28 cellular contexts compared by ENCODE assay signal in the genomic region with DNA sequence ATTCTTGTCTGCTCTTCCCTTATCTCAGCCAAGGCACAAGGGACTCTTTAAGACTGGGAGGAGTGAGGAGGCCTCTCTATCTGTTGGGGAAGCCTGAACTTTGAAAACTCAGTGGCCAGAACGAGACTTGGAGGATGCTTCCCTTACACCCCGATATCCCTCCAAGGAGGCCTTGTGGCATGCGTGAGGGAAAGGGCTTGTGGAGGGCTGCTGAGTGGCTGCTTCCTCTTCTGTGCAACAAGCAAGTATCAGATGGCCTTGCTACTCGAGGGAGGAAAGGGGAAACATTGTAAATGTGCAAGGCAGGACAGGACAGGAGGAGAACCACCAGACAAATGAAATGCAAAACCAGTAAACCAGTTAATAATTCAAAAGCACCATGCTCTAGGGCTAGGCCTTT.
"Had no signal": no experiment of that assay in that cellular context is flagged by ENCODE, and none has a peak within 500 bp of the region (broad histone marks: within the 10 kb centered on the region; RNA-seq: fewer than 3 reads in every experiment).

No MANE protein-coding gene starts in this region.

- H3K27ac Mint-ChIP-seq: activated naive CD8-positive, alpha-beta T cell; activated T-helper 2 cell treated with anti-CD3 and anti-CD28 coated beads, Interferon-gamma antibody, Interleukin-2, Interleukin-4, amounts not matched to agents 10 μg/mL and 5 μg/mL and 100 μg/mL, durations not matched to agents 14 hours and 24 hours and 36 hours; effector memory CD8-positive, alpha-beta T cell; memory B cell; T-cell; T-helper 2 cell treated with Interferon-gamma antibody and Interleukin-4, amounts not matched to agents 5 μg/mL and 100 μg/mL, for 36 hours; type B pancreatic cell; WTC11 had no signal

- ATAC-seq: activated T-cell treated with anti-CD3 and anti-CD28 coated beads, Interleukin-2, amount 50 U/mL, for 4 hours; effector memory CD8-positive, alpha-beta T cell; mucosa of descending colon; T-cell; WTC11 had no signal

- H3K27ac ChIP-seq: adrenal gland, breast epithelium, colonic mucosa, dorsolateral prefrontal cortex, esophagus muscularis mucosa, thoracic aorta had no signal

- DNase-seq: activated CD4-positive, alpha-beta T cell treated with anti-CD3 and anti-CD28 coated beads, Interleukin-2, amount 50 U/mL, for 4 hours; activated CD8-positive, alpha-beta memory T cell treated with anti-CD3 and anti-CD28 coated beads, Interleukin-2, amount 50 U/mL, for 48 hours; activated naive CD4-positive, alpha-beta T cell; activated T-cell treated with anti-CD3 and anti-CD28 coated beads, Interleukin-2, amount 50 U/mL, for 4 hours; adrenal gland; colonic mucosa; dorsolateral prefrontal cortex; effector memory CD8-positive, alpha-beta T cell; glutamatergic neuron; hippocampal formation; mucosa of descending colon; retina; stimulated activated CD4-positive, alpha-beta T cell treated with anti-CD3 and anti-CD28 coated beads, Interleukin-2, amount 100 ng/mL, for 48 hours; stimulated activated naive CD4-positive, alpha-beta T cell treated with Interleukin-2 at 50 U/mL for 16 hours; T-cell had no signal

- H3K27me3 ChIP-seq: adrenal gland, breast epithelium, colonic mucosa, esophagus muscularis mucosa had no signal

- H3K36me3 Mint-ChIP-seq: activated naive CD8-positive, alpha-beta T cell; memory B cell; T-cell; type B pancreatic cell; WTC11 had no signal

- H3K9me3 Mint-ChIP-seq: activated T-cell treated with anti-CD3 and anti-CD28 coated beads, Interleukin-2, amount 50 U/mL, for 4 hours; activated T-helper 2 cell treated with anti-CD3 and anti-CD28 coated beads, Interferon-gamma antibody, Interleukin-2, Interleukin-4, amounts not matched to agents 10 μg/mL and 5 μg/mL and 100 μg/mL, durations not matched to agents 14 hours and 24 hours and 36 hours; central memory CD8-positive, alpha-beta T cell; effector memory CD8-positive, alpha-beta T cell; memory B cell; T-cell; T-helper 2 cell treated with Interferon-gamma antibody and Interleukin-4, amounts not matched to agents 5 μg/mL and 100 μg/mL, for 36 hours; WTC11 had no signal

- H3K4me3 Mint-ChIP-seq: activated naive CD8-positive, alpha-beta T cell; activated T-cell treated with anti-CD3 and anti-CD28 coated beads, Interleukin-2, amount 50 U/mL, for 4 hours; central memory CD8-positive, alpha-beta T cell; effector memory CD8-positive, alpha-beta T cell; memory B cell; T-cell; T-helper 2 cell treated with Interferon-gamma antibody and Interleukin-4, amounts not matched to agents 5 μg/mL and 100 μg/mL, for 36 hours; type B pancreatic cell; WTC11 had no signal

- H3K9me3 ChIP-seq: adrenal gland, breast epithelium, colonic mucosa, esophagus muscularis mucosa, mucosa of descending colon, thoracic aorta had no signal

- H3K36me3 ChIP-seq: adrenal gland, breast epithelium, colonic mucosa, esophagus muscularis mucosa, thoracic aorta had no signal

- H3K4me1 Mint-ChIP-seq: central memory CD8-positive, alpha-beta T cell; memory B cell; T-cell had no signal

- H3K4me1 ChIP-seq: adrenal gland, breast epithelium, colonic mucosa had no signal

- H3K4me3 ChIP-seq: adrenal gland, breast epithelium, colonic mucosa, dorsolateral prefrontal cortex, esophagus muscularis mucosa, mucosa of descending colon, thoracic aorta had no signal

- FAIRE-seq: endothelial cell of umbilical vein, frontal cortex, TTC549 had no signal
